Comparison of ENCODE assay signal across 11 cellular contexts in the genomic region with DNA sequence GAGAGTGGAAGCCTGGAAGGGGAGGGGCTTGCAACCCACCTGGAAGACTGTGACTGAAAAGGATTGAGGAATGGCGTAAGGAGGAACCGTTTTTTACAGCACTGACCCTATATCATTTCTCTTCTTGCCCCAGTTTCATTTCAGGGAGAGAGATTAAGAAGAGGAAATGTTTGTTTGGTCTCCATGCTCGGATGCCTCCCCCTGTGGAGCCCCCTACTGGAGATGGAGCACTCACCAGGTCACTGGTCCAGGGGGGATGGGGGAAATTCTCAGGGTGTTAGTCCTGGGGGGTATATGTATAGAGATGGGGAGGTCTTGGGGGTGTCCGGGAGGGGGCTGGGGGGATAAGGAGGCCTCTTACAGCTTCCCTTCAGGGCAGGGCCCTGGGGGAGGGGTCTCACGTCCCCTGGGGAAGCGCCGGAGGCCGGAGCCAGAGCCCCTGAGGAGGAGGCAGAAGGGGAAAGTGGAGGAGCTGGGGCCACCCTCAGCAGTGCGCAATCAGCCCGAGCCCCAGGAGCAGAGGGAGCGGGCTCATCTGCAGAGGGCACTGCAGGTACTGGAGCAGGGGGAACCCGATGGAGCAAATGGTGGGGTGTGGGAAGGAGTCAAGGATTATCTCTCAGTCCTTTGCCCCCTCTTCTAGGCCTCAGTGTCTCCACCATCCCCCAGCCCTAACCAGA. TPM values are rescaled to one million over a fixed set of nuclear protein-coding genes. Genes with fewer than 3 reads are reported as not detected.
DNase-seq lines count a peak whose midpoint lies in the region; ATAC-seq and TF ChIP-seq lines count a peak whose summit lies in the region.
"Had no signal": no experiment of that assay in that cellular context is flagged by ENCODE, and none has a peak within 500 bp of the region (broad histone marks: within the 10 kb centered on the region; RNA-seq: fewer than 3 reads in every experiment).

No MANE protein-coding gene starts in this region.

- H3K27me3 ChIP-seq in SU-DHL-6 (ENCODE audit: low read length) = no peaks in the 10 kb centered on the region
- no peaks in the 10 kb centered on the region for H3K27me3 ChIP-seq in gastroesophageal sphincter
- H3K27me3 ChIP-seq: ascending aorta had no signal

- POLR2A ChIA-PET in AG04449 (lab: Yijun Ruan, JAX) = interaction anchor here (1.1 kb wide), 1 partner anchor 96 kb away, joined by 3 read pairs; no protein-coding TSS in a partner anchor

- H3K79me2 ChIP-seq in SU-DHL-6 (ENCODE audit: insufficient read depth, low read length) = peaks cover 22% of the 10 kb centered on the region

- no peak overlapping the region for H3K4me2 ChIP-seq in SU-DHL-6 (ENCODE audit: low read depth, low read length, poor library complexity, severe bottlenecking)

- H3K9me3 ChIP-seq in SU-DHL-6 (ENCODE audit: insufficient read depth, low read length) = no peaks in the 10 kb centered on the region
- no peaks in the 10 kb centered on the region for H3K9me3 ChIP-seq in gastroesophageal sphincter
- H3K9me3 ChIP-seq: ascending aorta, left ventricle myocardium inferior had no signal

- no peak for TF ChIP-seq POLR2A in gastroesophageal sphincter (IDR thresholded peaks at IDR 0.05)

- H4K20me1 ChIP-seq in SU-DHL-6 (ENCODE audit: low read depth, low read length) = no peaks in the 10 kb centered on the region

- TF ChIP-seq CTCF in AG04449 (IDR thresholded peaks at IDR 0.05; ENCODE audit: insufficient read depth, low read length, missing control alignments) = peak; percentile 44
- peak; percentile 46 for TF ChIP-seq CTCF in GM12865 (IDR thresholded peaks at IDR 0.05; ENCODE audit: insufficient read depth, low read depth, low read length, missing control alignments)
- TF ChIP-seq CTCF in SU-DHL-6 (IDR thresholded peaks at IDR 0.05; ENCODE audit: insufficient read depth, low read length, poor library complexity, severe bottlenecking) = peak; percentile 92
- peak in 1 of 4 experiments; percentile 15 for TF ChIP-seq CTCF in gastroesophageal sphincter (IDR thresholded peaks at IDR 0.05)

- CTCF ChIA-PET in AG04449 (lab: Yijun Ruan, JAX) = interaction anchor here (0.7 to 1.1 kb wide), 2 partner anchors 10 to 20 kb away, joined by 3 read pairs; no protein-coding TSS in a partner anchor

- H3K9me2 ChIP-seq in SU-DHL-6 (replicated peaks; ENCODE audit: insufficient read depth, low read length) = no peaks in the 10 kb centered on the region

- peaks cover 35% of the 10 kb centered on the region for H3F3A ChIP-seq in SU-DHL-6 (ENCODE audit: insufficient read depth)

- TF ChIP-seq EP300 in gastroesophageal sphincter (IDR thresholded peaks at IDR 0.05) = no peak

- ATAC-seq in gastroesophageal sphincter (no peak), GM18873 (IDR thresholded peaks at IDR 0.05; ENCODE audit: low FRiP score, unreplicated experiment) (no peak), HG02970 (IDR thresholded peaks at IDR 0.05; ENCODE audit: low FRiP score, unreplicated experiment) (no peak)

- H3K36me3 ChIP-seq in SU-DHL-6 (ENCODE audit: low read length) (no peaks in the 10 kb centered on the region), gastroesophageal sphincter (peaks cover 0 to 40% of the 10 kb centered on the region in 2 donors)

- DNase-seq in AG04449 (ENCODE audit: low read depth, low spot score) (no peak), GM12865 (ENCODE audit: low read depth) (no peak), middle frontal gyrus (ENCODE audit: extremely low spot score, low spot score) (no peak)
- no peak for DNase-seq in effector CD8-positive, alpha-beta T cell (lab: John Stamatoyannopoulos, UW)
- DNase-seq: left ventricle myocardium inferior, SHP77 treated with DMSO at 0.1 percent for 48 hours had no signal

- H3K4me1 ChIP-seq in gastroesophageal sphincter = peaks cover 4 to 81% (median 33%) of the 10 kb centered on the region in 3 donors

- 57 to 72% methylated on average over 7 to 10 of the region's 12 CpGs for WGBS in gastroesophageal sphincter (ENCODE audit: low coverage in 1 of 2), 2 donors

- no peak overlapping the region for H2AFZ ChIP-seq in SU-DHL-6 (ENCODE audit: low read depth, low read length, severe bottlenecking)

- H3K27ac ChIP-seq in SU-DHL-6 (ENCODE audit: low read depth, low read length) (no peak overlapping the region), gastroesophageal sphincter (peak overlapping the region in 3 of 4 donors; percentile 1 to 98 (median 92))
- H3K27ac ChIP-seq: left ventricle myocardium inferior had no signal

- H3K4me3 ChIP-seq in AG04449 (ENCODE audit: low read depth, low read length) (peak overlapping the region; percentile 3; the same call in 1 of the 2 replicates), GM12865 (ENCODE audit: low read depth, low read length) (no peak overlapping the region), SU-DHL-6 (ENCODE audit: insufficient read depth, low read length, poor library complexity, severe bottlenecking) (no peak overlapping the region), gastroesophageal sphincter (no peak overlapping the region)
- H3K4me3 ChIP-seq: ascending aorta, left ventricle myocardium inferior had no signal

- no peak overlapping the region for H3K9ac ChIP-seq in SU-DHL-6 (ENCODE audit: low read length)

RNA-seq across cellular contexts. Expression of gene CUTA, which starts 3.2 kb away (rescaled TPM):
- 100 to 1,000 TPM in 3 of 4 donors, 10 to 100 TPM in 1; 90.2 to 144 (median 124) TPM for total RNA-seq in gastroesophageal sphincter

RNA-seq across cellular contexts. Expression of gene PHF1, which starts 3.9 kb away (rescaled TPM):
- total RNA-seq in gastroesophageal sphincter = 10 to 100 TPM; 73.0 to 91.0 (median 86.1) TPM

RNA-seq across cellular contexts. Expression of gene SYNGAP1, which starts 5.1 kb away (rescaled TPM):
- 10 to 100 TPM in 3 of 4 donors, 1 to 10 TPM in 1; 9.1 to 15.9 (median 12.7) TPM for total RNA-seq in gastroesophageal sphincter

RNA-seq across cellular contexts. Expression of gene KIFC1, which starts 23.1 kb away (rescaled TPM):
- under 1 TPM in 2 of 4 donors, not detected in 2; 0.67 to 0.79 TPM for total RNA-seq in gastroesophageal sphincter
- total RNA-seq: ascending aorta had no signal

RNA-seq across cellular contexts. Expression of gene ZBTB9, which starts 39.6 kb away (rescaled TPM):
- 1 to 10 TPM; 2.2 to 4.0 (median 3.2) TPM for total RNA-seq in gastroesophageal sphincter
